In genomic region chr14:20487402-20487742, GRCh38 we compare ENCODE assay signal across 1 cellular context.
TF ChIP-seq lines count a peak whose summit lies in the region.

No MANE protein-coding gene starts in this region.

TF ChIP-seq in Ishikawa, 13 proteins besides CTCF, POLR2A, EP300 and RAD21:
- TF ChIP-seq TEAD4 (IDR thresholded peaks at IDR 0.05), result no peak
- no peak for TF ChIP-seq TAF1 (IDR thresholded peaks at IDR 0.05; ENCODE audit: low read depth)
- no peak for TF ChIP-seq ZBTB7A (IDR thresholded peaks at IDR 0.05; ENCODE audit: low read depth)
- TF ChIP-seq CEBPB (IDR thresholded peaks at IDR 0.05), result no peak
- TF ChIP-seq EGR1 (IDR thresholded peaks at IDR 0.05), result no peak
- TF ChIP-seq YY1 (IDR thresholded peaks at IDR 0.05; ENCODE audit: low read depth), result no peak
- TF ChIP-seq, protein P1, sequence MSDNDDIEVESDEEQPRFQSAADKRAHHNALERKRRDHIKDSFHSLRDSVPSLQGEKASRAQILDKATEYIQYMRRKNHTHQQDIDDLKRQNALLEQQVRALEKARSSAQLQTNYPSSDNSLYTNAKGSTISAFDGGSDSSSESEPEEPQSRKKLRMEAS (IDR thresholded peaks at IDR 0.05), result no peak
- TF ChIP-seq, protein P2, sequence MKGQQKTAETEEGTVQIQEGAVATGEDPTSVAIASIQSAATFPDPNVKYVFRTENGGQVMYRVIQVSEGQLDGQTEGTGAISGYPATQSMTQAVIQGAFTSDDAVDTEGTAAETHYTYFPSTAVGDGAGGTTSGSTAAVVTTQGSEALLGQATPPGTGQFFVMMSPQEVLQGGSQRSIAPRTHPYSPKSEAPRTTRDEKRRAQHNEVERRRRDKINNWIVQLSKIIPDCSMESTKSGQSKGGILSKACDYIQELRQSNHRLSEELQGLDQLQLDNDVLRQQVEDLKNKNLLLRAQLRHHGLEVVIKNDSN (IDR thresholded peaks at IDR 0.05), result no peak
- TF ChIP-seq REST (IDR thresholded peaks at IDR 0.05; ENCODE audit: low read depth), result no peak
- no peak for TF ChIP-seq CREB1 (IDR thresholded peaks at IDR 0.05; ENCODE audit: low read depth)
- no peak for TF ChIP-seq NFIC (IDR thresholded peaks at IDR 0.05)
- TF ChIP-seq TCF12 (IDR thresholded peaks at IDR 0.05; ENCODE audit: low read depth), result no peak
- TF ChIP-seq FOXM1 (IDR thresholded peaks at IDR 0.05; ENCODE audit: borderline replicate concordance, low read depth), result no peak
TF ChIP-seq in Ishikawa: peak in this region for 0.
